In the genomic region with DNA sequence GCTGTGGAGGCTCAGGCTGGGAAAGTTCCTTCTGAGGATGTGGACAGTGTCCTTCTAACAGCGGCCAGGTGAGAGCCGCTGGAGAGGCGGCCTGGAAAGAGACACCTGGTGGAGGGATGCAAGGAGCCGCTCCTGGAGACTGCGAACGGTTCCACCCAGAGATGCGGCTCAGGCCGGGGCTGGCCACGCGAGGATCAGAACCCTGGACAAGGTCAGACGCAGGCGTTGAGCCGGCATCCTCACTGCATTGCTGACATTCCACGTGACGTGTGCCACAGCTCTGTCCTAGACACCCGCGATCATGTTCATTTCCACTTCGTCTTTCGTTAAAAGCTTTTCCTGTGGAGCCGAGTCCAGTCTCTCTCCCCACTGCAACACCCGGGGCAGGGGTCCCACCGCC, we compare ENCODE assay signal across 29 cellular contexts. TPM values are rescaled to one million over a fixed set of nuclear protein-coding genes. Genes with fewer than 3 reads are reported as not detected.
DNase-seq lines count a peak whose midpoint lies in the region; ATAC-seq, FAIRE-seq and TF ChIP-seq lines count a peak whose summit lies in the region.
"Had no signal": no experiment of that assay in that cellular context is flagged by ENCODE, and none has a peak within 500 bp of the region (broad histone marks: within the 10 kb centered on the region; RNA-seq: fewer than 3 reads in every experiment).

No MANE protein-coding gene starts in this region.

- H3K79me1 ChIP-seq in H1 (ENCODE audit: low read depth, low read length) (peaks cover 5% of the 10 kb centered on the region), mesendoderm (ENCODE audit: low read length) (no peaks in the 10 kb centered on the region)

- no peak overlapping the region for H3K18ac ChIP-seq in H1 (ENCODE audit: extremely low read depth, low read length)
- no peak overlapping the region for H3K18ac ChIP-seq in mesendoderm (ENCODE audit: low read length)

- peaks cover 9 to 17% of the 10 kb centered on the region in 2 experiments; a peak in 2 of 4 replicates for H3K9me3 ChIP-seq in H1 (ENCODE audit: insufficient read depth in 2 of 2, low read depth in 1 of 2, low read length in 1 of 2)
- H3K9me3 ChIP-seq: Caco-2 had no signal

- H4K8ac ChIP-seq in H1 (ENCODE audit: extremely low read depth, insufficient read depth, low read length) (no peak overlapping the region), mesendoderm (ENCODE audit: low read depth, low read length) (no peak overlapping the region)

- H2BK15ac ChIP-seq in H1 (ENCODE audit: low read length), result no peak overlapping the region
- H2BK15ac ChIP-seq in mesendoderm (replicated peaks; ENCODE audit: low read depth), result no peak overlapping the region

- no peak overlapping the region for H4K5ac ChIP-seq in H1 (ENCODE audit: insufficient read length, low read depth, low read length)
- H4K5ac ChIP-seq in mesendoderm (ENCODE audit: low read length), result no peak overlapping the region

- no peaks in the 10 kb centered on the region for H3K4me1 ChIP-seq in H1 (replicated peaks in 1 of 4; ENCODE audit: control insufficient read depth in 3 of 4, insufficient read depth in 4 of 4, low read length in 3 of 4)
- no peaks in the 10 kb centered on the region for H3K4me1 ChIP-seq in mesendoderm (ENCODE audit: control insufficient read depth, low read depth, low read length)
- H3K4me1 ChIP-seq: Caco-2 had no signal

- no peak overlapping the region for H2AK5ac ChIP-seq in H1 (ENCODE audit: low read depth, low read length)
- no peak overlapping the region for H2AK5ac ChIP-seq in mesendoderm (ENCODE audit: low read length)

- no peak overlapping the region for H3K9ac ChIP-seq in H1 (replicated peaks in 1 of 4; ENCODE audit: extremely low read depth in 1 of 4, low read depth in 3 of 4, low read length in 3 of 4)
- no peak overlapping the region for H3K9ac ChIP-seq in mesendoderm (ENCODE audit: low read length)
- H3K9ac ChIP-seq: GM23248 had no signal

- no peaks in the 10 kb centered on the region; the same call in 1 of the 2 replicates for H3K23me2 ChIP-seq in H1 (ENCODE audit: low read depth, low read length)

- no peak for TF ChIP-seq EP300 in H1 (IDR thresholded peaks at IDR 0.05; ENCODE audit: borderline replicate concordance in 1 of 2, low read depth in 2 of 2, low read length in 2 of 2)

- FAIRE-seq in H1 (lab: Jason Lieb, UNC), result no peak
- FAIRE-seq in GM19239 (lab: Jason Lieb, UNC), result no peak
- FAIRE-seq: GM12891, HTR-8/SVneo had no signal

- no peak for TF ChIP-seq CTCF in H1 (IDR thresholded peaks at IDR 0.05; ENCODE audit: control extremely low read depth in 1 of 3, insufficient read depth in 1 of 3, low read depth in 1 of 3, low read length in 3 of 3)

- H3K14ac ChIP-seq in H1 (ENCODE audit: insufficient read length), result no peak overlapping the region

- H3K27me3 ChIP-seq in H7 (ENCODE audit: control insufficient read depth, insufficient read depth, low read length) (no peaks in the 10 kb centered on the region), H1 (replicated peaks in 1 of 4; ENCODE audit: control insufficient read depth in 3 of 4, extremely low read depth in 1 of 4, insufficient read depth in 3 of 4, low read length in 3 of 4) (no peaks in the 10 kb centered on the region), mesendoderm (ENCODE audit: insufficient read depth, low read length, poor library complexity) (no peaks in the 10 kb centered on the region)

- H2BK5ac ChIP-seq in H1 (ENCODE audit: low read depth, low read length), result no peak overlapping the region
- H2BK5ac ChIP-seq in mesendoderm (ENCODE audit: low read length), result no peak overlapping the region

- H2BK20ac ChIP-seq in H1 (ENCODE audit: low read length), result no peak overlapping the region

- H3K4ac ChIP-seq in H1 (replicated peaks; ENCODE audit: insufficient read length, low read depth, low read length) (no peak overlapping the region), mesendoderm (ENCODE audit: low read depth, low read length) (no peak overlapping the region)

- TF ChIP-seq RAD21 in H1 (IDR thresholded peaks at IDR 0.05 in 1 of 2, conservative IDR thresholded peaks at IDR 0.05 in 1 of 2; ENCODE audit: low read depth in 2 of 2, low read length in 2 of 2), result no peak; a peak in 1 of 4 replicates

- H3K4me2 ChIP-seq in H1 (ENCODE audit: insufficient read depth in 1 of 2, low read depth in 2 of 2, low read length in 2 of 2), result no peak overlapping the region
- H3K4me2 ChIP-seq in mesendoderm (ENCODE audit: low read length), result no peak overlapping the region

- no peak for TF ChIP-seq POLR2A in H1 (IDR thresholded peaks at IDR 0.05; ENCODE audit: control extremely low read depth in 1 of 2, low read depth in 2 of 2, low read length in 2 of 2)

- no peaks in the 10 kb centered on the region for H3K36me3 ChIP-seq in H7 (replicated peaks; ENCODE audit: control insufficient read depth, insufficient read depth, low read length)
- no peaks in the 10 kb centered on the region; a peak in 1 of 8 replicates for H3K36me3 ChIP-seq in H1 (ENCODE audit: control insufficient read depth in 2 of 4, insufficient read depth in 4 of 4, low read length in 3 of 4)
- no peaks in the 10 kb centered on the region for H3K36me3 ChIP-seq in mesendoderm (ENCODE audit: control insufficient read depth, insufficient read depth, low read length)

- H3K56ac ChIP-seq in H1 (replicated peaks; ENCODE audit: insufficient read length, low read depth, low read length) (no peak overlapping the region), mesendoderm (ENCODE audit: low read length) (no peak overlapping the region)

- POLR2A ChIA-PET in H1 (lab: Charles Lee; ENCODE audit: partially characterized antibody), result interaction anchor here (0.6 kb wide), 1 partner anchor 34 kb away, joined by 3 read pairs; no protein-coding TSS in a partner anchor

- no peak for ATAC-seq in GM19463 (IDR thresholded peaks at IDR 0.05; ENCODE audit: unreplicated experiment)
- ATAC-seq: CD8-positive, alpha-beta T cell; HCT116 had no signal

- no peak overlapping the region for H4K91ac ChIP-seq in H1 (replicated peaks; ENCODE audit: insufficient read length, low read length)

- no peak overlapping the region for H2BK12ac ChIP-seq in H1 (ENCODE audit: low read depth, low read length)

- peaks cover 0 to 7% of the 10 kb centered on the region in 2 experiments for H4K20me1 ChIP-seq in H1 (replicated peaks in 1 of 2; ENCODE audit: control insufficient read depth in 1 of 2, insufficient read depth in 2 of 2, low read length in 2 of 2)

- no peak overlapping the region for H3K27ac ChIP-seq in H1 (ENCODE audit: low read depth, low read length)
- no peak overlapping the region for H3K27ac ChIP-seq in mesendoderm (ENCODE audit: low read depth, low read length)
- H3K27ac ChIP-seq: C4-2B, GM23248 had no signal

- DNase-seq in ELF-1 (ENCODE audit: low read depth, low spot score), result peak; percentile 56
- DNase-seq in H7, result peak; percentile 81
- no peak for DNase-seq in H1 (ENCODE audit: low read depth in 1 of 2, low spot score in 2 of 2)
- DNase-seq in mesendoderm, result peak; percentile 34
- no peak for DNase-seq in DMS53 (lab: John Stamatoyannopoulos, UW)
- no peak for DNase-seq in activated effector memory CD4-positive, alpha-beta T cell treated with anti-CD3 and anti-CD28 coated beads, Interleukin-2, amount 50 U/mL, for 16 hours
- no peak for DNase-seq in GM19239 (ENCODE audit: insufficient read length, low spot score)
- DNase-seq: Caco-2; CD8-positive, alpha-beta T cell; DMS79; EL; GF-D8; GM23248; IMR-90; NCI-H1092; NCI-H1436; NCI-H187; NCI-H2081 treated with DMSO at 0.1 percent for 48 hours; NCI-H2171; NCI-H226; NCI-H510A; NCI-H69 had no signal

- no peak overlapping the region for H2AFZ ChIP-seq in H1 (ENCODE audit: low read length)
- H2AFZ ChIP-seq: GM23248 had no signal

- H3K79me2 ChIP-seq in H1 (ENCODE audit: control insufficient read depth in 1 of 2, insufficient read depth in 2 of 2, low read length in 2 of 2) (no peaks in the 10 kb centered on the region), mesendoderm (ENCODE audit: control insufficient read depth, insufficient read depth, low read length) (no peaks in the 10 kb centered on the region)

- no peak overlapping the region for H2BK120ac ChIP-seq in H1 (replicated peaks; ENCODE audit: low read depth, low read length)
- no peak overlapping the region for H2BK120ac ChIP-seq in mesendoderm (ENCODE audit: low read depth, low read length)

- 94% methylated on average over 22 of the region's 22 CpGs; no CpG with 5 or more reads in 1 of the 2 experiments for WGBS in H1 (ENCODE audit: extremely low coverage in 1 of 2, insufficient coverage in 1 of 2, insufficient read length in 1 of 2, insufficient replicate concordance in 2 of 2, low coverage in 1 of 2, low lambda C conversion rate in 2 of 2, missing lambda C conversion rate in 1 of 2), 2 experiments
- no CpG with 5 or more reads among the region's 22 CpGs for WGBS in mesendoderm (ENCODE audit: extremely low coverage, insufficient coverage, low lambda C conversion rate)

- H3K4me3 ChIP-seq in H7 (ENCODE audit: insufficient read depth, low read depth, low read length) (no peak overlapping the region), H1 (ENCODE audit: extremely low read depth in 1 of 4, insufficient read depth in 2 of 4, low read depth in 3 of 4, low read length in 4 of 4) (no peak overlapping the region), mesendoderm (ENCODE audit: low read length) (no peak overlapping the region)
- H3K4me3 ChIP-seq: GM23248 had no signal

- H3K23ac ChIP-seq in H1 (ENCODE audit: insufficient read length) (no peak overlapping the region), mesendoderm (ENCODE audit: low read length) (no peak overlapping the region)

- CTCF ChIA-PET in H1 (lab: Charles Lee; ENCODE audit: partially characterized antibody), result interaction anchor here (1.6 to 2.9 kb wide), 2 partner anchors 14 to 31 kb away, joined by 3 to 12 read pairs; no protein-coding TSS in a partner anchor

RNA-seq across cellular contexts. Expression of a gene that starts 28.8 kb away (rescaled TPM):
- not detected in 2 replicates for total RNA-seq in H7 (2014; rRNA removed; shearing (Covaris generic))
- 0.20 and 0.33 TPM in 2 replicates for total RNA-seq in H1 (2021; fragmentation: NEBNext Ultra II Directional; extraction: Animal tissue kit (Norgen Biotek cat#: 25700))
- polyA plus RNA-seq in H1 (2011; rRNA removed), result 0.09 and 0.22 TPM in 2 replicates
- polyA plus RNA-seq in H1 (2011; cell fraction: cytosol; rRNA removed), result 0.14 TPM
- polyA plus RNA-seq in H1 (2011; cell fraction: nucleus; rRNA removed), result 1.3 TPM
- polyA plus RNA-seq in H1 (2012, experiment 1 of 2), result 0.15 to 0.23 TPM (median 0.23 TPM) in 3 of 4 replicates, not detected in the other
- polyA plus RNA-seq in H1 (2012, experiment 2 of 2), result 0.39 TPM
- polyA plus RNA-seq in H1 (2013, experiment 1 of 2), result 0.12 TPM
- polyA plus RNA-seq in H1 (2013, experiment 2 of 2), result 0.06 TPM
- 0.06 and 0.10 TPM in 2 replicates for polyA minus RNA-seq in H1 (2011; rRNA and poly(A)+ RNA removed)
- not detected for polyA minus RNA-seq in H1 (2011; cell fraction: cytosol; rRNA and poly(A)+ RNA removed)
- 0.50 TPM for polyA minus RNA-seq in H1 (2011; cell fraction: nucleus; rRNA and poly(A)+ RNA removed)
- polyA plus RNA-seq in mesendoderm (2013, experiment 1 of 2), result 0.03 TPM
- 0.06 TPM for polyA plus RNA-seq in mesendoderm (2013, experiment 2 of 2)
- total RNA-seq: A673; Caco-2; CD8-positive, alpha-beta T cell; GM23248; IMR-90; SK-MEL-5 had no signal
- polyA plus RNA-seq: GM23248, IMR-90 had no signal

RNA-seq across cellular contexts. Expression of a gene that starts 44.3 kb away (rescaled TPM):
- 2.7 and 5.1 TPM in 2 replicates for total RNA-seq in H7 (2014; rRNA removed; shearing (Covaris generic))
- 1.8 and 1.9 TPM in 2 replicates for total RNA-seq in H1 (2021; fragmentation: NEBNext Ultra II Directional; extraction: Animal tissue kit (Norgen Biotek cat#: 25700))
- polyA plus RNA-seq in H1 (2011; rRNA removed), result 3.0 and 3.3 TPM in 2 replicates
- 2.9 TPM for polyA plus RNA-seq in H1 (2011; cell fraction: cytosol; rRNA removed)
- 12.6 TPM for polyA plus RNA-seq in H1 (2011; cell fraction: nucleus; rRNA removed)
- 1.7 to 3.4 TPM (median 2.7 TPM) in 4 replicates for polyA plus RNA-seq in H1 (2012, experiment 1 of 2)
- 3.2 TPM for polyA plus RNA-seq in H1 (2012, experiment 2 of 2)
- 1.6 TPM for polyA plus RNA-seq in H1 (2013, experiment 1 of 2)
- polyA plus RNA-seq in H1 (2013, experiment 2 of 2), result 1.5 TPM
- polyA minus RNA-seq in H1 (2011; rRNA and poly(A)+ RNA removed), result 2.0 and 2.4 TPM in 2 replicates
- polyA minus RNA-seq in H1 (2011; cell fraction: cytosol; rRNA and poly(A)+ RNA removed), result 1.8 TPM
- 1.2 TPM for polyA minus RNA-seq in H1 (2011; cell fraction: nucleus; rRNA and poly(A)+ RNA removed)
- polyA plus RNA-seq in mesendoderm (2013, experiment 1 of 2), result 0.07 TPM
- polyA plus RNA-seq in mesendoderm (2013, experiment 2 of 2), result 0.13 TPM
- total RNA-seq: A673, GM23248, IMR-90 had no signal
- polyA plus RNA-seq: GM23248, IMR-90 had no signal

RNA-seq across cellular contexts. Expression of a gene that starts 55.8 kb away (rescaled TPM):
- 24.1 and 29.4 TPM in 2 replicates for total RNA-seq in H7 (2014; rRNA removed; shearing (Covaris generic))
- total RNA-seq in H1 (2021; fragmentation: NEBNext Ultra II Directional; extraction: Animal tissue kit (Norgen Biotek cat#: 25700)), result 14.6 and 15.0 TPM in 2 replicates
- 30.2 and 46.3 TPM in 2 replicates for polyA plus RNA-seq in H1 (2011; rRNA removed)
- 20.9 TPM for polyA plus RNA-seq in H1 (2011; cell fraction: cytosol; rRNA removed)
- polyA plus RNA-seq in H1 (2011; cell fraction: nucleus; rRNA removed), result 36.1 TPM
- 8.4 to 15.3 TPM (median 14.6 TPM) in 4 replicates for polyA plus RNA-seq in H1 (2012, experiment 1 of 2)
- polyA plus RNA-seq in H1 (2012, experiment 2 of 2), result 15.3 TPM
- 21.5 TPM for polyA plus RNA-seq in H1 (2013, experiment 1 of 2)
- 22.3 TPM for polyA plus RNA-seq in H1 (2013, experiment 2 of 2)
- polyA minus RNA-seq in H1 (2011; rRNA and poly(A)+ RNA removed), result 5.1 and 6.6 TPM in 2 replicates
- polyA minus RNA-seq in H1 (2011; cell fraction: cytosol; rRNA and poly(A)+ RNA removed), result 6.2 TPM
- polyA minus RNA-seq in H1 (2011; cell fraction: nucleus; rRNA and poly(A)+ RNA removed), result 11.6 TPM
- polyA plus RNA-seq in mesendoderm (2013, experiment 1 of 2), result 9.0 TPM
- 8.8 TPM for polyA plus RNA-seq in mesendoderm (2013, experiment 2 of 2)
- total RNA-seq: GM23248, SK-MEL-5 had no signal

RNA-seq across cellular contexts. Expression of a gene that starts 59.8 kb away (rescaled TPM):
- 1.6 and 3.7 TPM in 2 replicates for total RNA-seq in H7 (2014; rRNA removed; shearing (Covaris generic))
- total RNA-seq in H1 (2021; fragmentation: NEBNext Ultra II Directional; extraction: Animal tissue kit (Norgen Biotek cat#: 25700)), result 0.92 and 1.3 TPM in 2 replicates
- 0.54 and 0.96 TPM in 2 replicates for polyA plus RNA-seq in H1 (2011; rRNA removed)
- polyA plus RNA-seq in H1 (2011; cell fraction: cytosol; rRNA removed), result 1.4 TPM
- polyA plus RNA-seq in H1 (2011; cell fraction: nucleus; rRNA removed), result 4.8 TPM
- 1.3 to 1.9 TPM (median 1.7 TPM) in 4 replicates for polyA plus RNA-seq in H1 (2012, experiment 1 of 2)
- polyA plus RNA-seq in H1 (2012, experiment 2 of 2), result 0.84 TPM
- polyA plus RNA-seq in H1 (2013, experiment 1 of 2), result 0.65 TPM
- polyA plus RNA-seq in H1 (2013, experiment 2 of 2), result 0.63 TPM
- 0.09 and 0.15 TPM in 2 replicates for polyA minus RNA-seq in H1 (2011; rRNA and poly(A)+ RNA removed)
- not detected for polyA minus RNA-seq in H1 (2011; cell fraction: cytosol; rRNA and poly(A)+ RNA removed)
- 1.5 TPM for polyA minus RNA-seq in H1 (2011; cell fraction: nucleus; rRNA and poly(A)+ RNA removed)
- 0.27 TPM for polyA plus RNA-seq in mesendoderm (2013, experiment 1 of 2)
- polyA plus RNA-seq in mesendoderm (2013, experiment 2 of 2), result 0.22 TPM
- total RNA-seq: IMR-90 had no signal
- polyA plus RNA-seq: GM23248 had no signal

Comparison
In these comparisons a context has a peak if more than half of its experiments do, and no peak if none do; other contexts are left out.
1. DNase-seq: peak in ELF-1 (single experiment), H7 (single experiment) and mesendoderm (single experiment); none in H1 (0 of 2), DMS53 (single experiment), activated effector memory CD4-positive, alpha-beta T cell treated with anti-CD3 and anti-CD28 coated beads, Interleukin-2, amount 50 U/mL, for 16 hours (single experiment) and GM19239 (single experiment).